In genomic region chr10:77541944-77542343, GRCh38 we compare ENCODE assay signal across 21 cellular contexts.
DNase-seq lines count a peak whose midpoint lies in the region; ATAC-seq and TF ChIP-seq lines count a peak whose summit lies in the region.
"Had no signal": no experiment of that assay in that cellular context is flagged by ENCODE, and none has a peak within 500 bp of the region (broad histone marks: within the 10 kb centered on the region; RNA-seq: fewer than 3 reads in every experiment).

No MANE protein-coding gene starts in this region.

- peaks cover 4% of the 10 kb centered on the region for H3K9me3 Mint-ChIP-seq in activated CD8-positive, alpha-beta T cell treated with anti-CD3 and anti-CD28 coated beads, Interleukin-2, amount 10 ng/mL, durations not matched to agents 7 days and 5 days (ENCODE audit: insufficient read depth)
- H3K9me3 Mint-ChIP-seq in activated CD8-positive, alpha-beta T cell treated with anti-CD3 and anti-CD28 coated beads for 36 hours, result peaks cover 2% of the 10 kb centered on the region
- H3K9me3 Mint-ChIP-seq: HFFc6 had no signal

- no peak for TF ChIP-seq POLR2A in spleen (IDR thresholded peaks at IDR 0.05)

- H3K36me3 ChIP-seq in OCI-LY3 (replicated peaks; ENCODE audit: low read depth, low read length) (peaks cover 4% of the 10 kb centered on the region), spleen (no peaks in the 10 kb centered on the region)
- H3K36me3 ChIP-seq: HAP-1 had no signal

- H3K27me3 Mint-ChIP-seq in activated CD8-positive, alpha-beta T cell treated with anti-CD3 and anti-CD28 coated beads, Interleukin-2, amount 10 ng/mL, durations not matched to agents 7 days and 5 days (ENCODE audit: low read depth), result peaks cover 14% of the 10 kb centered on the region
- H3K27me3 Mint-ChIP-seq in activated CD8-positive, alpha-beta T cell treated with anti-CD3 and anti-CD28 coated beads for 36 hours, result peaks cover 2% of the 10 kb centered on the region
- H3K27me3 Mint-ChIP-seq: B cell had no signal

- H3K9ac ChIP-seq in OCI-LY3 (ENCODE audit: low read length), result no peak overlapping the region

- H3K27me3 ChIP-seq in OCI-LY3 (ENCODE audit: low read depth, low read length) (no peaks in the 10 kb centered on the region), spleen (replicated peaks in 1 of 7) (no peaks in the 10 kb centered on the region)

- H3K36me3 Mint-ChIP-seq in activated CD8-positive, alpha-beta T cell treated with anti-CD3 and anti-CD28 coated beads, Interleukin-2, amount 10 ng/mL, durations not matched to agents 7 days and 5 days (ENCODE audit: low read depth), result no peaks in the 10 kb centered on the region
- no peaks in the 10 kb centered on the region for H3K36me3 Mint-ChIP-seq in activated CD8-positive, alpha-beta T cell treated with anti-CD3 and anti-CD28 coated beads for 36 hours (ENCODE audit: low read depth)
- H3K36me3 Mint-ChIP-seq: CD4-positive, alpha-beta memory T cell had no signal

- peaks cover 64% of the 10 kb centered on the region for H3K79me2 ChIP-seq in OCI-LY3 (ENCODE audit: low read length)

- no peak for TF ChIP-seq CTCF in activated CD8-positive, alpha-beta T cell treated with anti-CD3 and anti-CD28 coated beads for 36 hours (IDR thresholded peaks at IDR 0.05)
- TF ChIP-seq CTCF in OCI-LY3 (IDR thresholded peaks at IDR 0.05; ENCODE audit: low read depth, low read length) (no peak), spleen (IDR thresholded peaks at IDR 0.05 in 8 of 11, conservative IDR thresholded peaks at IDR 0.05 in 3 of 11) (no peak)

- H3K4me1 ChIP-seq in OCI-LY3 (ENCODE audit: low read length), result peaks cover 35% of the 10 kb centered on the region
- H3K4me1 ChIP-seq in spleen, result peaks cover 0 to 15% (median 5%) of the 10 kb centered on the region in 6 donors
- H3K4me1 ChIP-seq: HAP-1 had no signal

- H3K4me3 ChIP-seq in OCI-LY3 (ENCODE audit: low read length) (no peak overlapping the region; the same call in 1 of the 2 replicates), spleen (no peak overlapping the region)
- H3K4me3 ChIP-seq: HAP-1 had no signal

- H3K4me2 ChIP-seq in OCI-LY3 (ENCODE audit: low read length), result peak overlapping the region; percentile 40; the same call in 1 of the 2 replicates

- peak; percentile 36 for ATAC-seq in activated CD8-positive, alpha-beta T cell treated with anti-CD3 and anti-CD28 coated beads, Interleukin-2, amount 10 ng/mL, durations not matched to agents 7 days and 5 days
- ATAC-seq in activated CD8-positive, alpha-beta T cell treated with anti-CD3 and anti-CD28 coated beads for 36 hours, result no peak
- no peak for ATAC-seq in GM21423 (IDR thresholded peaks at IDR 0.05; ENCODE audit: unreplicated experiment)
- ATAC-seq in GM21447 (IDR thresholded peaks at IDR 0.05; ENCODE audit: unreplicated experiment), result no peak

- no peak overlapping the region for H2AFZ ChIP-seq in OCI-LY3 (ENCODE audit: low read depth, low read length)

- H4K20me1 ChIP-seq in OCI-LY3 (ENCODE audit: insufficient read depth, low read length), result peaks cover 90% of the 10 kb centered on the region

- intact Hi-C loops in activated CD8-positive, alpha-beta T cell treated with anti-CD3 and anti-CD28 coated beads for 36 hours (cut with micrococcal nuclease), result no loop called here
- intact Hi-C loops in spleen (cut with DNase I; ENCODE audit: low total_unique reads), result no loop called here

- CTCF ChIA-PET in activated CD8-positive, alpha-beta T cell treated with anti-CD3 and anti-CD28 coated beads, Interleukin-2, amount 10 ng/mL, durations not matched to agents 7 days and 5 days (lab: Charles Lee), result no interaction called here
- CTCF ChIA-PET in activated CD8-positive, alpha-beta T cell treated with anti-CD3 and anti-CD28 coated beads for 36 hours (lab: Charles Lee), result no interaction called here

- no peak overlapping the region for H3K4me3 Mint-ChIP-seq in activated CD8-positive, alpha-beta T cell treated with anti-CD3 and anti-CD28 coated beads, Interleukin-2, amount 10 ng/mL, durations not matched to agents 7 days and 5 days
- no peak overlapping the region for H3K4me3 Mint-ChIP-seq in activated CD8-positive, alpha-beta T cell treated with anti-CD3 and anti-CD28 coated beads for 36 hours
- H3K4me3 Mint-ChIP-seq: CD4-positive, alpha-beta memory T cell; HFFc6 had no signal

- no peak overlapping the region for H3K27ac ChIP-seq in OCI-LY3 (ENCODE audit: low read length)
- H3K27ac ChIP-seq in spleen, result peak overlapping the region in 5 of 8 donors; percentile 10 to 63 (median 29)
- H3K27ac ChIP-seq: 22Rv1 had no signal

- peak; percentile 23 for DNase-seq in activated CD8-positive, alpha-beta T cell treated with anti-CD3 and anti-CD28 coated beads, Interleukin-2, amount 10 ng/mL, durations not matched to agents 7 days and 5 days
- DNase-seq in activated CD8-positive, alpha-beta T cell treated with anti-CD3 and anti-CD28 coated beads for 36 hours, result no peak
- DNase-seq in HT1080 (ENCODE audit: low read depth), result peak; percentile 56
- no peak for DNase-seq in spleen
- DNase-seq in activated naive CD4-positive, alpha-beta T cell (lab: John Stamatoyannopoulos, UW), result no peak
- DNase-seq: C1 segment of cervical spinal cord; Calu3; CD4-positive, alpha-beta memory T cell; COR-L47; DMS53; DMS79 treated with DMSO at 0.1 percent for 48 hours; EL; GDM1; GOT3; HFFc6 had no signal

- POLR2A ChIA-PET in activated CD8-positive, alpha-beta T cell treated with anti-CD3 and anti-CD28 coated beads, Interleukin-2, amount 10 ng/mL, durations not matched to agents 7 days and 5 days (lab: Charles Lee), result no interaction called here
- POLR2A ChIA-PET in activated CD8-positive, alpha-beta T cell treated with anti-CD3 and anti-CD28 coated beads for 36 hours (lab: Charles Lee), result no interaction called here

- H3K9me3 ChIP-seq in OCI-LY3 (ENCODE audit: insufficient read depth, low read length) (no peaks in the 10 kb centered on the region), spleen (peaks cover 0 to 5% (median 0%) of the 10 kb centered on the region in 8 donors)
- H3K9me3 ChIP-seq: HAP-1 had no signal

- H3K27ac Mint-ChIP-seq in activated CD8-positive, alpha-beta T cell treated with anti-CD3 and anti-CD28 coated beads, Interleukin-2, amount 10 ng/mL, durations not matched to agents 7 days and 5 days, result no peak overlapping the region
- H3K27ac Mint-ChIP-seq in activated CD8-positive, alpha-beta T cell treated with anti-CD3 and anti-CD28 coated beads for 36 hours, result no peak overlapping the region
- H3K27ac Mint-ChIP-seq: B cell; CD4-positive, alpha-beta memory T cell; HFFc6 had no signal

- peaks cover 15% of the 10 kb centered on the region for H3K4me1 Mint-ChIP-seq in activated CD8-positive, alpha-beta T cell treated with anti-CD3 and anti-CD28 coated beads, Interleukin-2, amount 10 ng/mL, durations not matched to agents 7 days and 5 days (ENCODE audit: low read depth)
- no peaks in the 10 kb centered on the region for H3K4me1 Mint-ChIP-seq in activated CD8-positive, alpha-beta T cell treated with anti-CD3 and anti-CD28 coated beads for 36 hours (ENCODE audit: low read depth)
- H3K4me1 Mint-ChIP-seq: CD4-positive, alpha-beta memory T cell had no signal

Comparison
In these comparisons a context has a peak if more than half of its experiments do, and no peak if none do; other contexts are left out.
1. DNase-seq: peak in activated CD8-positive, alpha-beta T cell treated with anti-CD3 and anti-CD28 coated beads, Interleukin-2, amount 10 ng/mL, durations not matched to agents 7 days and 5 days (single experiment) and HT1080 (single experiment); none in activated CD8-positive, alpha-beta T cell treated with anti-CD3 and anti-CD28 coated beads for 36 hours (single experiment), spleen (single experiment) and activated naive CD4-positive, alpha-beta T cell (0 of 4).